Comparison of ENCODE assay signal across 14 cellular contexts in genomic region chr15:39804026-39804425, GRCh38. TPM values are rescaled to one million over a fixed set of nuclear protein-coding genes. Genes with fewer than 3 reads are reported as not detected.
DNase-seq lines count a peak whose midpoint lies in the region; ATAC-seq and TF ChIP-seq lines count a peak whose summit lies in the region.
"Had no signal": no experiment of that assay in that cellular context is flagged by ENCODE, and none has a peak within 500 bp of the region (broad histone marks: within the 10 kb centered on the region; RNA-seq: fewer than 3 reads in every experiment).

No MANE protein-coding gene starts in this region.

- H3K4me3 ChIP-seq in GM12865 (ENCODE audit: low read depth, low read length): no peak overlapping the region
- H3K4me3 ChIP-seq: Peyer's patch had no signal

- DNase-seq in GM12865 (ENCODE audit: low read depth) (peak; percentile 35), WTC11 (ENCODE audit: low spot score) (no peak), iris pigment epithelial cell (ENCODE audit: low read depth) (peak; percentile 94), inferior parietal cortex (ENCODE audit: extremely low spot score) (no peak), NCI-H345 (lab: John Stamatoyannopoulos, UW) (no peak), erythroblast (lab: John Stamatoyannopoulos, UW) (no peak)
- no peak for DNase-seq in naive thymus-derived CD8-positive, alpha-beta T cell
- DNase-seq: activated CD4-positive, alpha-beta T cell treated with anti-CD3 and anti-CD28 coated beads, Interleukin-2, amount 10 ng/mL, durations not matched to agents 7 days and 5 days; anterior cingulate cortex; Caco-2; NCI-H2171 treated with DMSO at 0.1 percent for 48 hours; Peyer's patch; posterior cingulate gyrus had no signal

- CTCF ChIA-PET in WTC11 (lab: Charles Lee): interaction anchor here (0.7 kb wide), 1 partner anchor 300 kb away, joined by 4 read pairs; no protein-coding TSS in a partner anchor

- H3K36me3 Mint-ChIP-seq in WTC11: peaks cover 33% of the 10 kb centered on the region
- no peaks in the 10 kb centered on the region for H3K36me3 Mint-ChIP-seq in naive thymus-derived CD8-positive, alpha-beta T cell

- TF ChIP-seq CTCF in GM12865 (IDR thresholded peaks at IDR 0.05; ENCODE audit: insufficient read depth, low read depth, low read length, missing control alignments) (no peak), WTC11 (IDR thresholded peaks at IDR 0.05) (no peak)

- H3K9me3 Mint-ChIP-seq in WTC11: no peaks in the 10 kb centered on the region
- H3K9me3 Mint-ChIP-seq in naive thymus-derived CD8-positive, alpha-beta T cell: no peaks in the 10 kb centered on the region
- H3K9me3 Mint-ChIP-seq: activated CD4-positive, alpha-beta T cell treated with anti-CD3 and anti-CD28 coated beads, Interleukin-2, amount 10 ng/mL, durations not matched to agents 7 days and 5 days had no signal

- no peak overlapping the region for H3K27ac Mint-ChIP-seq in WTC11
- no peak overlapping the region for H3K27ac Mint-ChIP-seq in naive thymus-derived CD8-positive, alpha-beta T cell
- H3K27ac Mint-ChIP-seq: activated CD4-positive, alpha-beta T cell treated with anti-CD3 and anti-CD28 coated beads, Interleukin-2, amount 10 ng/mL, durations not matched to agents 7 days and 5 days had no signal

- no peak overlapping the region for H3K4me3 Mint-ChIP-seq in WTC11
- H3K4me3 Mint-ChIP-seq in naive thymus-derived CD8-positive, alpha-beta T cell: no peak overlapping the region
- H3K4me3 Mint-ChIP-seq: activated CD4-positive, alpha-beta T cell treated with anti-CD3 and anti-CD28 coated beads, Interleukin-2, amount 10 ng/mL, durations not matched to agents 7 days and 5 days had no signal

- H3K27me3 Mint-ChIP-seq in WTC11 (ENCODE audit: low read depth): no peaks in the 10 kb centered on the region
- peaks cover 8 to 49% (median 40%) of the 10 kb centered on the region in 5 donors for H3K27me3 Mint-ChIP-seq in naive thymus-derived CD8-positive, alpha-beta T cell

- ATAC-seq in HG03175 (IDR thresholded peaks at IDR 0.05; ENCODE audit: unreplicated experiment) (peak; percentile 42), WTC11 (no peak)
- no peak for ATAC-seq in naive thymus-derived CD8-positive, alpha-beta T cell

- H3K4me1 Mint-ChIP-seq in WTC11: peaks cover 32% of the 10 kb centered on the region
- H3K4me1 Mint-ChIP-seq in naive thymus-derived CD8-positive, alpha-beta T cell: no peaks in the 10 kb centered on the region
- H3K4me1 Mint-ChIP-seq: activated CD4-positive, alpha-beta T cell treated with anti-CD3 and anti-CD28 coated beads, Interleukin-2, amount 10 ng/mL, durations not matched to agents 7 days and 5 days had no signal

- no peak for TF ChIP-seq POLR2A in erythroblast (IDR thresholded peaks at IDR 0.05; ENCODE audit: low read length)

- POLR2A ChIA-PET in WTC11 (lab: Charles Lee): no interaction called here
- POLR2A ChIA-PET in naive thymus-derived CD8-positive, alpha-beta T cell (lab: Charles Lee): no interaction called here

TF ChIP-seq in WTC11, 78 proteins besides CTCF, POLR2A, EP300 and RAD21:
- no peak for TF ChIP-seq FOXP1 (CRISPR knock-in tag; IDR thresholded peaks at IDR 0.05; ENCODE audit: borderline replicate concordance)
- no peak for TF ChIP-seq MLX (CRISPR knock-in tag; IDR thresholded peaks at IDR 0.05)
- TF ChIP-seq E2F5 (CRISPR knock-in tag; IDR thresholded peaks at IDR 0.05): no peak
- TF ChIP-seq GABPB1 (CRISPR knock-in tag; IDR thresholded peaks at IDR 0.05): 0 out of 2 replicates have a peak, but pooled peaks have one; percentile 39
- no peak for TF ChIP-seq AR (CRISPR knock-in tag; IDR thresholded peaks at IDR 0.05)
- TF ChIP-seq MXD4 (CRISPR knock-in tag; IDR thresholded peaks at IDR 0.05; ENCODE audit: borderline replicate concordance): no peak

RNA-seq across cellular contexts. Expression of gene FSIP1, which starts 21.4 kb away (rescaled TPM):
- 0.55 to 0.61 TPM (median 0.60 TPM) in 3 replicates for total RNA-seq in WTC11 (2021)
- total RNA-seq in naive thymus-derived CD8-positive, alpha-beta T cell: under 1 TPM; 0.30 to 0.55 TPM
- polyA plus RNA-seq in naive thymus-derived CD8-positive, alpha-beta T cell: under 1 TPM in 2 of 3 donors, not detected in 1; 0.44 to 0.85 TPM
- total RNA-seq: Peyer's patch had no signal

Comparison
In these comparisons a context has a peak if more than half of its experiments do, and no peak if none do; other contexts are left out.
1. DNase-seq: peak in GM12865 (single experiment) and iris pigment epithelial cell (single experiment); none in WTC11 (single experiment), inferior parietal cortex (single experiment), NCI-H345 (single experiment), naive thymus-derived CD8-positive, alpha-beta T cell (0 of 10) and erythroblast (0 of 2).